ENCODE assay signal across 9 cellular contexts in the genomic region with DNA sequence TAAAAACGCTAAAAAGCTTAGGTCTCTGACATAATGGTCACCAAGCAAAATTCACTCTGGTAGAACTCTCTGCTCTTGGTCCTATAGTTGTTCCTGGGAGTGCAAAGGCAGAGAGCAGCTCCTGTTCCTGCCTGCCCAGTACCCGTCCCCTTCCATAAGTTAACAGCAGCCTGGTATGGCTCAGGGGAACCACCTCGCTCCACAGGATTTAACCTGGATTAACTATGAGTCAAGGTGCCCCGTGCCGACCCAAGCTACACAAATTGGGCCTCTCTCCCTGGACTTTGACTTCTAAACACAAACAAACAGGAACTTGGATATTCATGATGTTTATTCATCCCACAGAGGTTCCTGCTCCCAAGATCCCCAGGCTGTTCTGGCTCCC. TPM values are rescaled to one million over a fixed set of nuclear protein-coding genes. Genes with fewer than 3 reads are reported as not detected.
DNase-seq lines count a peak whose midpoint lies in the region; ATAC-seq and TF ChIP-seq lines count a peak whose summit lies in the region.
"Had no signal": no experiment of that assay in that cellular context is flagged by ENCODE, and none has a peak within 500 bp of the region (broad histone marks: within the 10 kb centered on the region; RNA-seq: fewer than 3 reads in every experiment).

No MANE protein-coding gene starts in this region.

- H3K27ac Mint-ChIP-seq in stimulated activated naive B cell treated with anti-CD40 and anti-IgM and Interleukin-4, amounts not matched to agents 10 μg/mL and 1 μg/mL and 100 μg/mL, for 72 hours, result peak overlapping the region; percentile 16

- CTCF ChIA-PET in mammary epithelial cell (lab: Charles Lee; ENCODE audit: low non-redundant PET), result interaction anchor here (0.8 kb wide), 1 partner anchor 41 kb away, joined by 6 read pairs; no protein-coding TSS in a partner anchor

- BruUV-seq in mammary epithelial cell (replicated peaks; lab: Mats Ljungman, UMichigan), result TSS peak; percentile 88

- H3K4me3 ChIP-seq in HUES48 (ENCODE audit: low read depth, low read length) (no peak overlapping the region), mammary epithelial cell (replicated peaks in 1 of 3; ENCODE audit: insufficient read depth in 1 of 3, low read depth in 2 of 3, low read length in 3 of 3) (peak overlapping the region in 1 of 3 experiments; percentile 27), left lung (no peak overlapping the region)

- in situ Hi-C loops in mammary epithelial cell (cut with MboI; ENCODE audit: low sequenced_read_pairs in 2 of 2), result loop anchor here in 1 of 2 donors (5.0 kb wide), 1 partner anchor 34 kb away; a partner anchor contains a TSS

- peak; percentile 77 for DNase-seq in mammary epithelial cell
- no peak for DNase-seq in left lung
- DNase-seq in stimulated activated naive B cell treated with anti-CD40 and anti-IgM and Interleukin-4, amounts not matched to agents 10 μg/mL and 1 μg/mL and 100 μg/mL, for 72 hours, result no peak
- no peak for DNase-seq in AG08396 (ENCODE audit: low spot score)
- no peak for DNase-seq in NCI-H2081 treated with DMSO at 0.1 percent for 48 hours (lab: John Stamatoyannopoulos, UW)
- DNase-seq in OCI-M2 (lab: John Stamatoyannopoulos, UW; ENCODE audit: unreplicated experiment), result no peak
- DNase-seq: NCI-H1436 had no signal

- no peak overlapping the region for H3K4me3 Mint-ChIP-seq in stimulated activated naive B cell treated with anti-CD40 and anti-IgM and Interleukin-4, amounts not matched to agents 10 μg/mL and 1 μg/mL and 100 μg/mL, for 72 hours

- H3K36me3 Mint-ChIP-seq in stimulated activated naive B cell treated with anti-CD40 and anti-IgM and Interleukin-4, amounts not matched to agents 10 μg/mL and 1 μg/mL and 100 μg/mL, for 72 hours, result peaks cover 26 to 45% of the 10 kb centered on the region in 2 donors

- H3K79me2 ChIP-seq in mammary epithelial cell (ENCODE audit: insufficient read depth, low read length), result peaks cover 66% of the 10 kb centered on the region

- H2AFZ ChIP-seq in mammary epithelial cell (ENCODE audit: low read depth, low read length), result peak overlapping the region; percentile 34

- H3K9me3 ChIP-seq in HUES48 (ENCODE audit: control insufficient read depth, insufficient read depth, low read length) (no peaks in the 10 kb centered on the region), mammary epithelial cell (replicated peaks; ENCODE audit: insufficient read depth, low read length) (no peaks in the 10 kb centered on the region), left lung (no peaks in the 10 kb centered on the region)

- intact Hi-C loops in mammary epithelial cell (cut with micrococcal nuclease) (loop anchor here (1.0 to 5.0 kb wide), 2 partner anchors 32 to 1004 kb away; a partner anchor contains a TSS), left lung (cut with DNase I) (no loop called here)

- no peaks in the 10 kb centered on the region for H3K9me3 Mint-ChIP-seq in stimulated activated naive B cell treated with anti-CD40 and anti-IgM and Interleukin-4, amounts not matched to agents 10 μg/mL and 1 μg/mL and 100 μg/mL, for 72 hours

- H3K27ac ChIP-seq in HUES48 (ENCODE audit: low read depth, low read length), result peak overlapping the region; percentile 70
- peak overlapping the region; percentile 94 for H3K27ac ChIP-seq in mammary epithelial cell (ENCODE audit: insufficient read depth, low read depth, low read length)
- H3K27ac ChIP-seq in left lung, result peak overlapping the region; percentile 29 to 59

- no peaks in the 10 kb centered on the region for H3K27me3 ChIP-seq in HUES48 (ENCODE audit: control insufficient read depth, insufficient read depth, low read length)
- H3K27me3 ChIP-seq in mammary epithelial cell (ENCODE audit: insufficient read depth, low read length), result no peaks in the 10 kb centered on the region
- H3K27me3 ChIP-seq in left lung, result no peaks in the 10 kb centered on the region

- H3K9ac ChIP-seq in HUES48 (ENCODE audit: low read depth, low read length) (no peak overlapping the region), mammary epithelial cell (ENCODE audit: insufficient read depth, low read length) (peak overlapping the region; percentile 50)

- dilution Hi-C loops in mammary epithelial cell (cut with HindIII; ENCODE audit: low sequenced_read_pairs), result loop anchor here (5.0 kb wide), 3 partner anchors 36 to 99 kb away; no protein-coding TSS in a partner anchor

- WGBS in mammary epithelial cell (ENCODE audit: low coverage, missing lambda C conversion rate), result 35% methylated on average over 5 of the region's 5 CpGs

- TF ChIP-seq CTCF in mammary epithelial cell (conservative IDR thresholded peaks at IDR 0.05 in 1 of 2, IDR thresholded peaks at IDR 0.05 in 1 of 2; ENCODE audit: extremely low read depth in 1 of 2, insufficient read depth in 1 of 2, low read depth in 1 of 2, low read length in 2 of 2) (no peak), left lung (IDR thresholded peaks at IDR 0.05) (no peak)

- H3K4me2 ChIP-seq in mammary epithelial cell (ENCODE audit: insufficient read depth, low read depth, low read length), result peak overlapping the region; percentile 80

- H3K27me3 Mint-ChIP-seq in stimulated activated naive B cell treated with anti-CD40 and anti-IgM and Interleukin-4, amounts not matched to agents 10 μg/mL and 1 μg/mL and 100 μg/mL, for 72 hours, result no peaks in the 10 kb centered on the region

- ATAC-seq in left lung (peak; percentile 63), HG03196 (IDR thresholded peaks at IDR 0.05; ENCODE audit: unreplicated experiment) (no peak)
- ATAC-seq in stimulated activated naive B cell treated with anti-CD40 and anti-IgM and Interleukin-4, amounts not matched to agents 10 μg/mL and 1 μg/mL and 100 μg/mL, for 72 hours (replicated peaks), result no peak

- H4K20me1 ChIP-seq in mammary epithelial cell (ENCODE audit: insufficient read depth, low read length), result no peaks in the 10 kb centered on the region

- H3K36me3 ChIP-seq in HUES48 (ENCODE audit: control insufficient read depth, insufficient read depth, low read length) (peaks cover 35% of the 10 kb centered on the region), mammary epithelial cell (ENCODE audit: insufficient read depth, low read length) (peaks cover 6% of the 10 kb centered on the region), left lung (peaks cover 0 to 27% of the 10 kb centered on the region in 2 donors)

- H3K4me1 ChIP-seq in HUES48 (ENCODE audit: control insufficient read depth, insufficient read depth, low read length) (peaks cover 8% of the 10 kb centered on the region; the same call in 1 of the 2 replicates), mammary epithelial cell (ENCODE audit: insufficient read depth, low read length) (peaks cover 29% of the 10 kb centered on the region), left lung (peaks cover 0 to 11% of the 10 kb centered on the region in 2 donors)

- H3K4me1 Mint-ChIP-seq in stimulated activated naive B cell treated with anti-CD40 and anti-IgM and Interleukin-4, amounts not matched to agents 10 μg/mL and 1 μg/mL and 100 μg/mL, for 72 hours, result peaks cover 9 to 20% of the 10 kb centered on the region in 2 donors

RNA-seq across cellular contexts. Expression of a gene that starts 32.1 kb away (rescaled TPM):
- total RNA-seq in mammary epithelial cell (10 to 100 TPM; 72.5 to 75.4 TPM), left lung (10 to 100 TPM; 68.6 to 84.3 TPM)
- polyA plus RNA-seq in mammary epithelial cell, result 31.8 TPM
- 154 TPM for polyA minus RNA-seq in mammary epithelial cell

Comparison
In these comparisons a context has a peak if more than half of its experiments do, and no peak if none do; other contexts are left out.
1. H3K27ac ChIP-seq: peak in every context shown above with its lines; median percentile 94 in mammary epithelial cell; 70 in HUES48; 44 in left lung.